ENCODE assay signal across 9 cellular contexts in genomic region chr16:9012848-9013507, GRCh38. TPM values are rescaled to one million over a fixed set of nuclear protein-coding genes. Genes with fewer than 3 reads are reported as not detected.
DNase-seq lines count a peak whose midpoint lies in the region; TF ChIP-seq lines count a peak whose summit lies in the region.
"Had no signal": no experiment of that assay in that cellular context is flagged by ENCODE, and none has a peak within 500 bp of the region (broad histone marks: within the 10 kb centered on the region; RNA-seq: fewer than 3 reads in every experiment).

No MANE protein-coding gene starts in this region.

- no peak overlapping the region for H3K4me3 ChIP-seq in NT2/D1 (ENCODE audit: insufficient read length, low read depth)
- H3K4me3 ChIP-seq in iPS-15b (ENCODE audit: low read depth, low read length) = peak overlapping the region; percentile 41
- H3K4me3 ChIP-seq in coronary artery = no peak overlapping the region
- H3K4me3 ChIP-seq: heart right ventricle had no signal

- H3K4me1 ChIP-seq in NT2/D1 (ENCODE audit: insufficient read depth, insufficient read length) (peaks cover 4% of the 10 kb centered on the region), iPS-15b (ENCODE audit: control insufficient read depth, insufficient read depth, low read length) (no peaks in the 10 kb centered on the region)

- TF ChIP-seq CTCF in CD14-positive monocyte (IDR thresholded peaks at IDR 0.05) (no peak), coronary artery (IDR thresholded peaks at IDR 0.05) (no peak)

- H3K4me1 Mint-ChIP-seq in CD14-positive monocyte = peaks cover 11% of the 10 kb centered on the region

- peaks cover 8 to 22% (median 16%) of the 10 kb centered on the region in 7 donors for H3K9me3 Mint-ChIP-seq in CD14-positive monocyte

- DNase-seq in stimulated activated CD4-positive, alpha-beta T cell treated with anti-CD3 and anti-CD28 coated beads, Interleukin-4, amount 100 ng/mL, for 24 hours = peak; percentile 5
- no peak for DNase-seq in stimulated activated CD4-positive, alpha-beta T cell treated with anti-CD3 and anti-CD28 coated beads, Interleukin-12 subunit alpha, Interleukin-12 subunit beta, amount 100 ng/mL, for 4 hours
- peak; percentile 48 for DNase-seq in NT2/D1 (ENCODE audit: low read depth, low spot score)
- DNase-seq in CD14-positive monocyte (ENCODE audit: low spot score) = no peak
- DNase-seq in coronary artery (ENCODE audit: low spot score) = no peak
- DNase-seq in DMS153 treated with DMSO at 0.1 percent for 48 hours (lab: John Stamatoyannopoulos, UW; ENCODE audit: unreplicated experiment) = no peak
- no peak for DNase-seq in NCI-H1436 (lab: John Stamatoyannopoulos, UW)

- no peak overlapping the region for H3K4me3 Mint-ChIP-seq in CD14-positive monocyte

- H3K27ac Mint-ChIP-seq in CD14-positive monocyte = no peak overlapping the region

- no peaks in the 10 kb centered on the region for H3K36me3 ChIP-seq in NT2/D1 (ENCODE audit: insufficient read depth, insufficient read length, low read length)
- H3K36me3 ChIP-seq in iPS-15b (ENCODE audit: control insufficient read depth, insufficient read depth, low read length) = no peaks in the 10 kb centered on the region
- H3K36me3 ChIP-seq: heart right ventricle had no signal

- H3K27me3 Mint-ChIP-seq in CD14-positive monocyte (ENCODE audit: low read depth in 3 of 3) = peaks cover 11 to 26% (median 11%) of the 10 kb centered on the region in 3 donors

- H3K9ac ChIP-seq in NT2/D1 (ENCODE audit: insufficient read length, low read depth) (no peak overlapping the region), iPS-15b (ENCODE audit: low read depth, low read length) (peak overlapping the region; percentile 1)

- H3K27ac ChIP-seq in coronary artery = no peak overlapping the region
- H3K27ac ChIP-seq: heart right ventricle had no signal

- H3K9me3 ChIP-seq in NT2/D1 (ENCODE audit: insufficient read depth, low read length) (peaks cover 11% of the 10 kb centered on the region), iPS-15b (ENCODE audit: control insufficient read depth, insufficient read depth, low read length) (peaks cover 6% of the 10 kb centered on the region)

- H3K27me3 ChIP-seq in NT2/D1 (ENCODE audit: insufficient read depth, insufficient read length) (no peaks in the 10 kb centered on the region), iPS-15b (ENCODE audit: control insufficient read depth, insufficient read depth, low read length) (no peaks in the 10 kb centered on the region)

- H3K36me3 Mint-ChIP-seq in CD14-positive monocyte = peaks cover 0 to 3% of the 10 kb centered on the region in 2 donors

- intact Hi-C loops in CD14-positive monocyte (cut with micrococcal nuclease) = no loop called here

RNA-seq across cellular contexts. Expression of gene USP7, which starts 49.3 kb away (rescaled TPM):
- polyA plus RNA-seq in CD14-positive monocyte = 1 to 10 TPM; 2.4 to 4.1 TPM

Comparison
In these comparisons a context has a peak if more than half of its experiments do, and no peak if none do; other contexts are left out.
1. DNase-seq: peak in stimulated activated CD4-positive, alpha-beta T cell treated with anti-CD3 and anti-CD28 coated beads, Interleukin-4, amount 100 ng/mL, for 24 hours (single experiment) and NT2/D1 (single experiment); none in stimulated activated CD4-positive, alpha-beta T cell treated with anti-CD3 and anti-CD28 coated beads, Interleukin-12 subunit alpha, Interleukin-12 subunit beta, amount 100 ng/mL, for 4 hours (single experiment), CD14-positive monocyte (single experiment), coronary artery (single experiment), DMS153 treated with DMSO at 0.1 percent for 48 hours (single experiment) and NCI-H1436 (single experiment).